ENCODE assay signal across 1 cellular context in the genomic region with DNA sequence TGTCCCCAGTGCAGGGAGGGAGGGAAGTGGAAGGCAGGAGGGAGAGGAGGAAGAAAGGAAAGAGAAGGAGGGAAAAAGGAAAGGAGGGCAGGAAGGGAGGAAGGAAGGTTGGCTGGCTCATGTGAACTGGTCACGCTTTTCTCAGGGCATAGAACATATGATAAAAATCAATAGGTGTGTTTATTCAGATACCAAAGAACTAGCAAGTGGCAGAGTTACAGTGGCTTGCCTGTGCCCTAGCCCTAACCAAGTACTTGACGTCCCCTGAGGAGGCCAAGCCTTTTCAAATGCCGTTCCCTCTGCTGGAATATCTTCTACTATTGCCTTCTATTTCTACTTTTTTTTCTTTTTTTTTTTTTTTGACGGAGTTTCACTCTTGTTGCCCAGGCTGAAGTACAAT.
TF ChIP-seq lines count a peak whose summit lies in the region.

No MANE protein-coding gene starts in this region.

TF ChIP-seq in IMR-90, 13 proteins besides CTCF, POLR2A, EP300 and RAD21:
- TF ChIP-seq CHD1 (IDR thresholded peaks at IDR 0.05; ENCODE audit: low read depth, low read length) = no peak
